In genomic region chr22:30891781-30892180, GRCh38 we compare ENCODE assay signal across 1 cellular context.
TF ChIP-seq lines count a peak whose summit lies in the region.

No MANE protein-coding gene starts in this region.

TF ChIP-seq in H1, 55 proteins besides CTCF, POLR2A, EP300 and RAD21:
- no peak for TF ChIP-seq FOSL1 (IDR thresholded peaks at IDR 0.05; ENCODE audit: insufficient read depth, low read depth, low read length)
- no peak for TF ChIP-seq MAX (IDR thresholded peaks at IDR 0.05)
- TF ChIP-seq CTBP2 (IDR thresholded peaks at IDR 0.05; ENCODE audit: borderline replicate concordance, insufficient read depth, insufficient read length, low read length) = no peak
- no peak for TF ChIP-seq SIN3A (conservative IDR thresholded peaks at IDR 0.05 in 1 of 2, IDR thresholded peaks at IDR 0.05 in 1 of 2; ENCODE audit: low read depth in 1 of 2, low read length in 2 of 2)
- no peak for TF ChIP-seq JUND (IDR thresholded peaks at IDR 0.05; ENCODE audit: low read length)
- no peak for TF ChIP-seq SP2 (IDR thresholded peaks at IDR 0.05; ENCODE audit: low read length)
- TF ChIP-seq SP1 (IDR thresholded peaks at IDR 0.05; ENCODE audit: low read depth, low read length) = no peak
- no peak for TF ChIP-seq GABPA (IDR thresholded peaks at IDR 0.05; ENCODE audit: borderline replicate concordance, insufficient read depth, low read length)
- TF ChIP-seq NANOG (IDR thresholded peaks at IDR 0.05; ENCODE audit: insufficient read depth, low read depth, low read length, poor library complexity, severe bottlenecking) = no peak
